In the genomic region with DNA sequence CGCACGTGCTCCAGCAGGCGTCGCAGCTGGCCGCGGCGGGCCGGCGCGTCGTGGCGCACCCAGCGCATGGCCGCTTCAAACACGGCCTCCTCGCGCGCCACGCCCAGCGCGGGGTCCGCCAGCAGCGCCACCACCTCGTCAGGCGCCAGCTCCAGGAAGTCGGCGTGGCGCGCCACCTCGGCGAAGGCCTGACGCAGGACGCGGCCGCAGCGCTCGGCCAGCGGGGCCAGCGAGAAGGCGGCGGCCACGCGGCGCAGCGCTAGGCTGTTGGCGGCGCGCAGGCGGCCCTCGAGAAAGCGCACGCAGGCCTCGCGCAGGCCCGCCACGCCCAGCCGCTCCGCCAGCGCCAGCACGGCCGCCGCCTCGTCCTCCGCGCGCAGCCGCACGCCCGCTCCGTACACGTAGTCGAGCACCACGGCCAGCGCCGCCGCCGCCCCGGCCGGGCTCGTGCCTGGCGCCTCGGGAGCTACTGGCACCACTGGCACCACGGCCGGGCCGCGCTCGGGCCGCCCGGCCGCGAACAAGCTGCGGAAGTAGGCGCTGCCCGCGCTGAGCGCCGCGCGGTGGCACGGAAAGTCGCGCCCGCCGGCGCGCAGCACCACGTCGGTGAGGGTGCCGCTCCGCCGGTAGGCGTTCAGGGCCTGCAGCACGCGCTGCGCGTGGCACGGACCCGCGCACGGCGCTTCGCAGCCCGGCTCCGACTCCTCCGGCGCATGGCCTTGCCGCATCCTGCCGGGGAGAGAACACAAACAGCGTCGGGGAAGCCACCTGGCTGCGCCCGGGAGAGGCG, we compare ENCODE assay signal across 8 cellular contexts. TPM values are rescaled to one million over a fixed set of nuclear protein-coding genes. Genes with fewer than 3 reads are reported as not detected.
DNase-seq lines count a peak whose midpoint lies in the region; ATAC-seq and TF ChIP-seq lines count a peak whose summit lies in the region.

No MANE protein-coding gene starts in this region.

- peaks cover 10% of the 10 kb centered on the region for H3K36me3 Mint-ChIP-seq in activated naive CD4-positive, alpha-beta T cell treated with anti-CD3 and anti-CD28 coated beads, Interleukin-2, amount 10 ng/mL, durations not matched to agents 7 days and 5 days

- peak; percentile 82 for DNase-seq in COLO668 (lab: John Stamatoyannopoulos, UW; ENCODE audit: unreplicated experiment)
- DNase-seq in RWPE1 (ENCODE audit: low spot score) = peak; percentile 49
- DNase-seq in activated naive CD4-positive, alpha-beta T cell treated with anti-CD3 and anti-CD28 coated beads, Interleukin-2, amount 10 ng/mL, durations not matched to agents 7 days and 5 days = peak; percentile 76
- DNase-seq in head of caudate nucleus = peak in 41 of 42 donors; percentile 29 to 85 (median 70)
- DNase-seq in posterior cingulate gyrus = peak in 9 of 10 donors; percentile 39 to 95 (median 58)
- DNase-seq in vagina (ENCODE audit: extremely low spot score in 2 of 2) = no peak

- H3K4me1 Mint-ChIP-seq in activated naive CD4-positive, alpha-beta T cell treated with anti-CD3 and anti-CD28 coated beads, Interleukin-2, amount 10 ng/mL, durations not matched to agents 7 days and 5 days = peaks cover 26% of the 10 kb centered on the region

- H3K27me3 ChIP-seq in vagina = no peaks in the 10 kb centered on the region

- H3K36me3 ChIP-seq in vagina = no peaks in the 10 kb centered on the region

- H3K4me1 ChIP-seq in vagina = peaks cover 9% of the 10 kb centered on the region

- peaks cover 7% of the 10 kb centered on the region for H3K9me3 Mint-ChIP-seq in activated naive CD4-positive, alpha-beta T cell treated with anti-CD3 and anti-CD28 coated beads, Interleukin-2, amount 10 ng/mL, durations not matched to agents 7 days and 5 days

- peaks cover 83% of the 10 kb centered on the region for H3K27me3 Mint-ChIP-seq in activated naive CD4-positive, alpha-beta T cell treated with anti-CD3 and anti-CD28 coated beads, Interleukin-2, amount 10 ng/mL, durations not matched to agents 7 days and 5 days

- H3K27ac ChIP-seq in RWPE1 (no peak overlapping the region), vagina (no peak overlapping the region)

- CTCF ChIA-PET in RWPE1 (lab: Yijun Ruan, JAX) = no interaction called here
- CTCF ChIA-PET in activated naive CD4-positive, alpha-beta T cell treated with anti-CD3 and anti-CD28 coated beads, Interleukin-2, amount 10 ng/mL, durations not matched to agents 7 days and 5 days (lab: Charles Lee) = interaction anchor here (0.6 to 1.5 kb wide), 3 partner anchors 22 to 276 kb away, joined by 3 to 7 read pairs (median 3); partner anchors contain the start of gene TPBGL

- peak overlapping the region; percentile 35 to 55 for H3K4me3 ChIP-seq in vagina

- TF ChIP-seq CTCF in RWPE1 (conservative IDR thresholded peaks at IDR 0.05; ENCODE audit: low read depth) (no peak), vagina (IDR thresholded peaks at IDR 0.05) (no peak)

- no peak for TF ChIP-seq POLR2A in vagina (IDR thresholded peaks at IDR 0.05)

- H3K27ac Mint-ChIP-seq in activated naive CD4-positive, alpha-beta T cell treated with anti-CD3 and anti-CD28 coated beads, Interleukin-2, amount 10 ng/mL, durations not matched to agents 7 days and 5 days = peak overlapping the region; percentile 53

- ATAC-seq in HG03135 (IDR thresholded peaks at IDR 0.05; ENCODE audit: unreplicated experiment) (peak; percentile 58), GM19035 (IDR thresholded peaks at IDR 0.05; ENCODE audit: unreplicated experiment) (no peak)

- no peaks in the 10 kb centered on the region for H3K9me3 ChIP-seq in vagina

- POLR2A ChIA-PET in RWPE1 (lab: Yijun Ruan, JAX; ENCODE audit: low non-redundant PET) = no interaction called here

- peak overlapping the region; percentile 65 for H3K4me3 Mint-ChIP-seq in activated naive CD4-positive, alpha-beta T cell treated with anti-CD3 and anti-CD28 coated beads, Interleukin-2, amount 10 ng/mL, durations not matched to agents 7 days and 5 days

- intact Hi-C loops in head of caudate nucleus (cut with DNase I) = no loop called here
- intact Hi-C loops in posterior cingulate gyrus (cut with DNase I) = no loop called here
- intact Hi-C loops in vagina (cut with DNase I) = no loop called here

RNA-seq across cellular contexts. Expression of gene KLHL35, which starts 2.9 kb away (rescaled TPM):
- total RNA-seq in vagina = not detected

RNA-seq across cellular contexts. Expression of gene RPS3, which starts 30.8 kb away (rescaled TPM):
- 1,625 TPM for total RNA-seq in vagina

Comparison
In these comparisons a context has a peak if more than half of its experiments do, and no peak if none do; other contexts are left out.
1. DNase-seq: peak in COLO668 (single experiment), RWPE1 (single experiment), activated naive CD4-positive, alpha-beta T cell treated with anti-CD3 and anti-CD28 coated beads, Interleukin-2, amount 10 ng/mL, durations not matched to agents 7 days and 5 days (single experiment), head of caudate nucleus (41 of 42) and posterior cingulate gyrus (9 of 10); none in vagina (0 of 2).